ENCODE assay signal across 14 cellular contexts in genomic region chr9:135126480-135127187, GRCh38. TPM values are rescaled to one million over a fixed set of nuclear protein-coding genes. Genes with fewer than 3 reads are reported as not detected.
DNase-seq lines count a peak whose midpoint lies in the region; ATAC-seq and TF ChIP-seq lines count a peak whose summit lies in the region.
"Had no signal": no experiment of that assay in that cellular context is flagged by ENCODE, and none has a peak within 500 bp of the region (broad histone marks: within the 10 kb centered on the region; RNA-seq: fewer than 3 reads in every experiment).

No MANE protein-coding gene starts in this region.

- ATAC-seq in psoas muscle (peak; percentile 95 to 98 (median 98)), GM21786 (IDR thresholded peaks at IDR 0.05; ENCODE audit: unreplicated experiment) (no peak)
- ATAC-seq: stimulated activated naive CD8-positive, alpha-beta T cell treated with anti-CD3 and anti-CD28 coated beads, Interleukin-15, Interleukin-2, amounts not matched to agents 100 U/mL and 50 U/mL, for 24 hours had no signal

- H3K27me3 ChIP-seq in endodermal cell (ENCODE audit: control insufficient read depth, insufficient read depth, low read length, poor library complexity, severe bottlenecking) (no peaks in the 10 kb centered on the region), psoas muscle (ENCODE audit: insufficient read depth in 3 of 3, low read length in 2 of 3) (no peaks in the 10 kb centered on the region)

- no peaks in the 10 kb centered on the region for H3K27me3 Mint-ChIP-seq in endodermal cell (ENCODE audit: insufficient read depth)
- peaks cover 1 to 8% (median 2%) of the 10 kb centered on the region in 3 donors for H3K27me3 Mint-ChIP-seq in immature natural killer cell (ENCODE audit: low read depth in 3 of 3)

- H3K4me3 Mint-ChIP-seq in endodermal cell = no peak overlapping the region
- H3K4me3 Mint-ChIP-seq in immature natural killer cell = no peak overlapping the region

- H3K4me1 ChIP-seq in endodermal cell (ENCODE audit: control insufficient read depth, insufficient read depth, low read length) (no peaks in the 10 kb centered on the region), psoas muscle (peaks cover 18% of the 10 kb centered on the region)
- H3K4me1 ChIP-seq: parathyroid adenoma had no signal

- H3K36me3 ChIP-seq in endodermal cell (ENCODE audit: control insufficient read depth, insufficient read depth, low read length) (no peaks in the 10 kb centered on the region), psoas muscle (ENCODE audit: insufficient read depth in 1 of 2, low read depth in 1 of 2) (no peaks in the 10 kb centered on the region)

- H3K9me3 Mint-ChIP-seq in endodermal cell (peaks cover 10% of the 10 kb centered on the region), immature natural killer cell (peaks cover 0 to 5% (median 0%) of the 10 kb centered on the region in 6 donors)

- H3K27ac Mint-ChIP-seq in endodermal cell (no peak overlapping the region), immature natural killer cell (no peak overlapping the region)

- H3K36me3 Mint-ChIP-seq in endodermal cell (ENCODE audit: low read depth) = no peaks in the 10 kb centered on the region
- H3K36me3 Mint-ChIP-seq in immature natural killer cell = no peaks in the 10 kb centered on the region

- H3K9me3 ChIP-seq in endodermal cell (ENCODE audit: control insufficient read depth, low read length) (peaks cover 7% of the 10 kb centered on the region), psoas muscle (no peaks in the 10 kb centered on the region)

- H3K4me3 ChIP-seq in endodermal cell (ENCODE audit: low read length) (no peak overlapping the region), psoas muscle (no peak overlapping the region)
- H3K4me3 ChIP-seq: lung had no signal

- H3K27ac ChIP-seq in endodermal cell (ENCODE audit: low read depth, low read length) = no peak overlapping the region
- H3K27ac ChIP-seq in psoas muscle = peak overlapping the region; percentile 81
- H3K27ac ChIP-seq: parathyroid adenoma had no signal

- no peak for TF ChIP-seq CTCF in endodermal cell (conservative IDR thresholded peaks at IDR 0.05)
- no peak for TF ChIP-seq CTCF in psoas muscle (IDR thresholded peaks at IDR 0.05)

- intact Hi-C loops in psoas muscle (cut with DNase I) = no loop called here

- H3K9ac ChIP-seq in endodermal cell (ENCODE audit: extremely low read depth, low read length, poor library complexity, severe bottlenecking) = no peak overlapping the region
- H3K9ac ChIP-seq: parathyroid adenoma had no signal

- H3K4me1 Mint-ChIP-seq in endodermal cell = peaks cover 5% of the 10 kb centered on the region
- no peaks in the 10 kb centered on the region for H3K4me1 Mint-ChIP-seq in immature natural killer cell

- DNase-seq in EL (peak; percentile 26), NCI-H2196 treated with DMSO at 0.1 percent for 48 hours (lab: John Stamatoyannopoulos, UW; ENCODE audit: unreplicated experiment) (peak; percentile 19), endodermal cell (peak; percentile 60), psoas muscle (peak; percentile 81 to 94), putamen (ENCODE audit: low spot score) (no peak), inferior parietal cortex (ENCODE audit: extremely low spot score) (no peak), immature natural killer cell (no peak)
- DNase-seq: Kasumi-1; NCI-H2171; stimulated activated CD4-positive, alpha-beta T cell treated with anti-CD3 and anti-CD28 coated beads, Interleukin-4, amount 100 ng/mL, for 1 hour; stimulated activated naive CD8-positive, alpha-beta T cell treated with anti-CD3 and anti-CD28 coated beads, Interleukin-15, Interleukin-2, amounts not matched to agents 100 U/mL and 50 U/mL, for 24 hours had no signal

- 91% methylated on average over 22 to 32 of the region's 32 CpGs for WGBS in endodermal cell (ENCODE audit: insufficient coverage in 1 of 2, insufficient read length in 1 of 2), 2 experiments
- WGBS in psoas muscle, 3 donors = 33 to 42% (median 34%) methylated on average over 32 of the region's 32 CpGs

RNA-seq across cellular contexts. Expression of gene OLFM1, which starts 39.2 kb away (rescaled TPM):
- 10 to 100 TPM; 11.0 to 23.2 TPM for total RNA-seq in endodermal cell
- 55.6 TPM for polyA plus RNA-seq in endodermal cell (2013, experiment 1 of 2)
- polyA plus RNA-seq in endodermal cell (2013, experiment 2 of 2) = 51.7 TPM
- 10 to 100 TPM in 1 of 4 donors, 1 to 10 TPM in 3; 4.8 to 21.4 (median 6.4) TPM for total RNA-seq in psoas muscle
- 10 to 100 TPM; 11.2 to 23.1 (median 13.0) TPM for polyA plus RNA-seq in psoas muscle
- polyA plus RNA-seq in immature natural killer cell = not detected

Comparison
In these comparisons a context has a peak if more than half of its experiments do, and no peak if none do; other contexts are left out.
1. DNase-seq: peak in EL (single experiment), NCI-H2196 treated with DMSO at 0.1 percent for 48 hours (single experiment), endodermal cell (single experiment) and psoas muscle (2 of 2); none in putamen (single experiment), inferior parietal cortex (single experiment) and immature natural killer cell (0 of 3).